Comparison of ENCODE assay signal across 15 cellular contexts in the genomic region with DNA sequence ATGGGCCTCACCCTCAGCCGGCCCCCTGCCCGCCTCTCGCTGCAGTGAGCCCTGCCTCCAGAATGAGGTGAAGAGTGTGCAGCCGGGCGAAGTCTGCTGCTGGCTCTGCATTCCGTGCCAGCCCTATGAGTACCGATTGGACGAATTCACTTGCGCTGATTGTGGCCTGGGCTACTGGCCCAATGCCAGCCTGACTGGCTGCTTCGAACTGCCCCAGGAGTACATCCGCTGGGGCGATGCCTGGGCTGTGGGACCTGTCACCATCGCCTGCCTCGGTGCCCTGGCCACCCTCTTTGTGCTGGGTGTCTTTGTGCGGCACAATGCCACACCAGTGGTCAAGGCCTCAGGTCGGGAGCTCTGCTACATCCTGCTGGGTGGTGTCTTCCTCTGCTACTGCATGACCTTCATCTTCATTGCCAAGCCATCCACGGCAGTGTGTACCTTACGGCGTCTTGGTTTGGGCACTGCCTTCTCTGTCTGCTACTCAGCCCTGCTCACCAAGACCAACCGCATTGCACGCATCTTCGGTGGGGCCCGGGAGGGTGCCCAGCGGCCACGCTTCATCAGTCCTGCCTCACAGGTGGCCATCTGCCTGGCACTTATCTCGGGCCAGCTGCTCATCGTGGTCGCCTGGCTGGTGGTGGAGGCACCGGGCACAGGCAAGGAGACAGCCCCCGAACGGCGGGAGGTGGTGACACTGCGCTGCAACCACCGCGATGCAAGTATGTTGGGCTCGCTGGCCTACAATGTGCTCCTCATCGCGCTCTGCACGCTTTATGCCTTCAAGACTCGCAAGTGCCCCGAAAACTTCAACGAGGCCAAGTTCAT. TPM values are rescaled to one million over a fixed set of nuclear protein-coding genes. Genes with fewer than 3 reads are reported as not detected.
DNase-seq lines count a peak whose midpoint lies in the region; ATAC-seq, FAIRE-seq and TF ChIP-seq lines count a peak whose summit lies in the region.
"Had no signal": no experiment of that assay in that cellular context is flagged by ENCODE, and none has a peak within 500 bp of the region (broad histone marks: within the 10 kb centered on the region; RNA-seq: fewer than 3 reads in every experiment).

No MANE protein-coding gene starts in this region.

- H3K14ac ChIP-seq in H1 (ENCODE audit: insufficient read length), result no peak overlapping the region

- H3K4me3 Mint-ChIP-seq in osteocyte (ENCODE audit: unreplicated experiment), result no peak overlapping the region
- H3K4me3 Mint-ChIP-seq: activated B cell treated with CpG ODN at 0.5 μM for 24 hours had no signal

- peaks cover 2 to 3% of the 10 kb centered on the region in 2 experiments for H4K20me1 ChIP-seq in H1 (replicated peaks in 1 of 2; ENCODE audit: control insufficient read depth in 1 of 2, insufficient read depth in 2 of 2, low read length in 2 of 2)
- H4K20me1 ChIP-seq: BLaER1 had no signal

- H3K79me1 ChIP-seq in H1 (ENCODE audit: low read depth, low read length), result no peaks in the 10 kb centered on the region

- TF ChIP-seq EP300 in H1 (IDR thresholded peaks at IDR 0.05; ENCODE audit: borderline replicate concordance in 1 of 2, low read depth in 2 of 2, low read length in 2 of 2), result no peak

- H3K4me3 ChIP-seq in H1 (ENCODE audit: extremely low read depth in 1 of 4, insufficient read depth in 2 of 4, low read depth in 3 of 4, low read length in 4 of 4), result no peak overlapping the region
- H3K4me3 ChIP-seq: A549, BLaER1, GM23248, spleen had no signal

- H3K56ac ChIP-seq in H1 (replicated peaks; ENCODE audit: insufficient read length, low read depth, low read length), result no peak overlapping the region

- H2BK120ac ChIP-seq in H1 (replicated peaks; ENCODE audit: low read depth, low read length), result no peak overlapping the region

- no peak overlapping the region for H3K18ac ChIP-seq in H1 (ENCODE audit: extremely low read depth, low read length)

- H3K36me3 Mint-ChIP-seq in osteocyte (ENCODE audit: unreplicated experiment), result no peaks in the 10 kb centered on the region

- CTCF ChIA-PET in H1 (lab: Charles Lee; ENCODE audit: partially characterized antibody), result interaction anchor here (1.1 to 4.4 kb wide), 6 partner anchors 11 to 104 kb away, joined by 3 to 41 read pairs (median 5); no protein-coding TSS in a partner anchor

- WGBS in H1 (ENCODE audit: extremely low coverage in 1 of 2, insufficient coverage in 1 of 2, insufficient read length in 1 of 2, insufficient replicate concordance in 2 of 2, low coverage in 1 of 2, low lambda C conversion rate in 2 of 2, missing lambda C conversion rate in 1 of 2), 2 experiments, result 91% methylated on average over 41 of the region's 42 CpGs; no CpG with 5 or more reads in 1 of the 2 experiments

- TF ChIP-seq CTCF in H1 (IDR thresholded peaks at IDR 0.05; ENCODE audit: control extremely low read depth in 1 of 3, insufficient read depth in 1 of 3, low read depth in 1 of 3, low read length in 3 of 3) (no peak), osteocyte (IDR thresholded peaks at IDR 0.05) (no peak)

- no peak overlapping the region for H2AK5ac ChIP-seq in H1 (ENCODE audit: low read depth, low read length)

- H2BK15ac ChIP-seq in H1 (ENCODE audit: low read length), result no peak overlapping the region

- no peak overlapping the region for H2AFZ ChIP-seq in H1 (ENCODE audit: low read length)
- H2AFZ ChIP-seq: GM23248 had no signal

- no peak overlapping the region for H2BK12ac ChIP-seq in H1 (ENCODE audit: low read depth, low read length)

- no peak for TF ChIP-seq POLR2A in GM12892 (IDR thresholded peaks at IDR 0.05; ENCODE audit: low read depth, low read length)
- TF ChIP-seq POLR2A in H1 (IDR thresholded peaks at IDR 0.05; ENCODE audit: control extremely low read depth in 1 of 2, low read depth in 2 of 2, low read length in 2 of 2), result no peak

- peak; percentile 25 for DNase-seq in activated CD4-positive, CD25-positive, alpha-beta regulatory T cell treated with anti-CD3 and anti-CD28 coated beads, Interleukin-2, amount 50 U/mL, for 72 hours
- DNase-seq in GM12892 (ENCODE audit: insufficient read length), result peak; percentile 13
- no peak for DNase-seq in H1 (ENCODE audit: low read depth in 1 of 2, low spot score in 2 of 2)
- peak; percentile 83 for DNase-seq in osteocyte (ENCODE audit: extremely low spot score, unreplicated experiment)
- no peak for DNase-seq in UCSD-AML1 (lab: John Stamatoyannopoulos, UW; ENCODE audit: unreplicated experiment)
- no peak for DNase-seq in stimulated activated CD4-positive, alpha-beta T cell treated with anti-CD3 and anti-CD28 coated beads, Interleukin-1b, Interleukin-23, amount 100 ng/mL, for 48 hours
- DNase-seq: activated B cell treated with CpG ODN at 0.5 μM for 24 hours, GM23248, NCI-H1694, NCI-H226, spleen had no signal

- 0 out of 2 replicates have a peak overlapping the region, but pooled peaks have one; percentile 7 for H4K8ac ChIP-seq in H1 (ENCODE audit: extremely low read depth, insufficient read depth, low read length)

- no peak for ATAC-seq in activated CD4-positive, CD25-positive, alpha-beta regulatory T cell treated with anti-CD3 and anti-CD28 coated beads, Interleukin-2, amount 50 U/mL, for 24 hours
- no peak for ATAC-seq in HG03135 (IDR thresholded peaks at IDR 0.05; ENCODE audit: unreplicated experiment)
- ATAC-seq: A549 had no signal

- H3K23ac ChIP-seq in H1 (ENCODE audit: insufficient read length), result no peak overlapping the region

- no peak overlapping the region for H4K91ac ChIP-seq in H1 (replicated peaks; ENCODE audit: insufficient read length, low read length)

- no peak overlapping the region for H3K27ac Mint-ChIP-seq in osteocyte (ENCODE audit: unreplicated experiment)
- H3K27ac Mint-ChIP-seq: activated B cell treated with CpG ODN at 0.5 μM for 24 hours had no signal

- H4K5ac ChIP-seq in H1 (ENCODE audit: insufficient read length, low read depth, low read length), result no peak overlapping the region

- no peaks in the 10 kb centered on the region for H3K27me3 ChIP-seq in H1 (replicated peaks in 1 of 4; ENCODE audit: control insufficient read depth in 3 of 4, extremely low read depth in 1 of 4, insufficient read depth in 3 of 4, low read length in 3 of 4)
- H3K27me3 ChIP-seq: BLaER1, spleen had no signal

- FAIRE-seq in GM12892 (lab: Jason Lieb, UNC) (no peak), H1 (lab: Jason Lieb, UNC) (no peak)
- FAIRE-seq: A549 had no signal

- H3K27ac ChIP-seq in H1 (ENCODE audit: low read depth, low read length), result no peak overlapping the region
- H3K27ac ChIP-seq: A549, BLaER1, GM23248, spleen had no signal

- peaks cover 0 to 3% (median 0%) of the 10 kb centered on the region in 4 experiments; a peak in 1 of 7 replicates for H3K4me1 ChIP-seq in H1 (replicated peaks in 1 of 4; ENCODE audit: control insufficient read depth in 3 of 4, insufficient read depth in 4 of 4, low read length in 3 of 4)
- H3K4me1 ChIP-seq: A549 had no signal

- no peak overlapping the region for H3K4me2 ChIP-seq in H1 (ENCODE audit: insufficient read depth in 1 of 2, low read depth in 2 of 2, low read length in 2 of 2)
- H3K4me2 ChIP-seq: A549, BLaER1 had no signal

- TF ChIP-seq RAD21 in H1 (IDR thresholded peaks at IDR 0.05 in 1 of 2, conservative IDR thresholded peaks at IDR 0.05 in 1 of 2; ENCODE audit: low read depth in 2 of 2, low read length in 2 of 2), result no peak

- H3K9ac ChIP-seq in H1 (replicated peaks in 1 of 4; ENCODE audit: extremely low read depth in 1 of 4, low read depth in 3 of 4, low read length in 3 of 4), result no peak overlapping the region
- H3K9ac ChIP-seq: BLaER1, GM23248 had no signal

- no peaks in the 10 kb centered on the region for H3K79me2 ChIP-seq in H1 (ENCODE audit: control insufficient read depth in 1 of 2, insufficient read depth in 2 of 2, low read length in 2 of 2)

- no peak overlapping the region for H3K4ac ChIP-seq in H1 (replicated peaks; ENCODE audit: insufficient read length, low read depth, low read length)

- H2BK5ac ChIP-seq in H1 (ENCODE audit: low read depth, low read length), result no peak overlapping the region

- no peaks in the 10 kb centered on the region for H3K23me2 ChIP-seq in H1 (ENCODE audit: low read depth, low read length)

- H3K27me3 Mint-ChIP-seq in osteocyte (ENCODE audit: unreplicated experiment), result peaks cover 2% of the 10 kb centered on the region
- H3K27me3 Mint-ChIP-seq: activated B cell treated with CpG ODN at 0.5 μM for 24 hours had no signal

- H3K4me1 Mint-ChIP-seq in osteocyte (ENCODE audit: unreplicated experiment), result no peaks in the 10 kb centered on the region

- no peaks in the 10 kb centered on the region for H3K36me3 ChIP-seq in H1 (ENCODE audit: control insufficient read depth in 2 of 4, insufficient read depth in 4 of 4, low read length in 3 of 4)
- H3K36me3 ChIP-seq: BLaER1, spleen had no signal

- H2BK20ac ChIP-seq in H1 (ENCODE audit: low read length), result no peak overlapping the region

- no peaks in the 10 kb centered on the region for H3K9me3 Mint-ChIP-seq in osteocyte (ENCODE audit: unreplicated experiment)
- H3K9me3 Mint-ChIP-seq: activated B cell treated with CpG ODN at 0.5 μM for 24 hours had no signal

- POLR2A ChIA-PET in H1 (lab: Charles Lee; ENCODE audit: partially characterized antibody), result no interaction called here

- no peaks in the 10 kb centered on the region for H3K9me3 ChIP-seq in H1 (ENCODE audit: insufficient read depth in 2 of 2, low read depth in 1 of 2, low read length in 1 of 2)
- H3K9me3 ChIP-seq: A549, BLaER1, spleen had no signal

RNA-seq across cellular contexts. Expression of gene GRM2, which starts 8.6 kb away (rescaled TPM):
- 0.51 TPM for polyA plus RNA-seq in GM12892 (2012; ENCODE audit: missing spikeins)
- 3.9 and 4.3 TPM in 2 replicates for total RNA-seq in H1 (2021; fragmentation: NEBNext Ultra II Directional; extraction: Animal tissue kit (Norgen Biotek cat#: 25700))
- polyA plus RNA-seq in H1 (2011; rRNA removed), result 10.5 and 11.7 TPM in 2 replicates
- 7.6 TPM for polyA plus RNA-seq in H1 (2011; cell fraction: cytosol; rRNA removed)
- polyA plus RNA-seq in H1 (2011; cell fraction: nucleus; rRNA removed), result 9.2 TPM
- 2.9 to 4.9 TPM (median 4.2 TPM) in 4 replicates for polyA plus RNA-seq in H1 (2012, experiment 1 of 2)
- polyA plus RNA-seq in H1 (2012, experiment 2 of 2), result 4.5 TPM
- polyA plus RNA-seq in H1 (2013, experiment 1 of 2), result 3.9 TPM
- polyA plus RNA-seq in H1 (2013, experiment 2 of 2), result 3.6 TPM
- 4.1 and 4.6 TPM in 2 replicates for polyA minus RNA-seq in H1 (2011; rRNA and poly(A)+ RNA removed)
- 2.7 TPM for polyA minus RNA-seq in H1 (2011; cell fraction: cytosol; rRNA and poly(A)+ RNA removed)
- 2.4 TPM for polyA minus RNA-seq in H1 (2011; cell fraction: nucleus; rRNA and poly(A)+ RNA removed)
- total RNA-seq in osteocyte, result 0.10 and 0.32 TPM in 2 replicates
- polyA plus RNA-seq: GM23248 had no signal

RNA-seq across cellular contexts. Expression of gene TEX264, which starts 44.4 kb away (rescaled TPM):
- 23.9 TPM for polyA plus RNA-seq in GM12892 (2012; ENCODE audit: missing spikeins)
- 11.2 and 11.9 TPM in 2 replicates for total RNA-seq in H1 (2021; fragmentation: NEBNext Ultra II Directional; extraction: Animal tissue kit (Norgen Biotek cat#: 25700))
- polyA plus RNA-seq in H1 (2011; rRNA removed), result 35.6 and 42.0 TPM in 2 replicates
- 22.6 TPM for polyA plus RNA-seq in H1 (2011; cell fraction: cytosol; rRNA removed)
- polyA plus RNA-seq in H1 (2011; cell fraction: nucleus; rRNA removed), result 25.0 TPM
- polyA plus RNA-seq in H1 (2012, experiment 1 of 2), result 9.7 to 13.9 TPM (median 12.3 TPM) in 4 replicates
- polyA plus RNA-seq in H1 (2012, experiment 2 of 2), result 13.6 TPM
- polyA plus RNA-seq in H1 (2013, experiment 1 of 2), result 12.9 TPM
- polyA plus RNA-seq in H1 (2013, experiment 2 of 2), result 15.5 TPM
- polyA minus RNA-seq in H1 (2011; rRNA and poly(A)+ RNA removed), result 12.1 and 25.5 TPM in 2 replicates
- 6.2 TPM for polyA minus RNA-seq in H1 (2011; cell fraction: cytosol; rRNA and poly(A)+ RNA removed)
- 4.4 TPM for polyA minus RNA-seq in H1 (2011; cell fraction: nucleus; rRNA and poly(A)+ RNA removed)
- 63.0 and 65.2 TPM in 2 replicates for total RNA-seq in osteocyte

Comparison
In these comparisons a context has a peak if more than half of its experiments do, and no peak if none do; other contexts are left out.
1. DNase-seq: peak in activated CD4-positive, CD25-positive, alpha-beta regulatory T cell treated with anti-CD3 and anti-CD28 coated beads, Interleukin-2, amount 50 U/mL, for 72 hours (single experiment), GM12892 (single experiment) and osteocyte (single experiment); none in H1 (0 of 2), UCSD-AML1 (single experiment) and stimulated activated CD4-positive, alpha-beta T cell treated with anti-CD3 and anti-CD28 coated beads, Interleukin-1b, Interleukin-23, amount 100 ng/mL, for 48 hours (single experiment).